In genomic region chr20:38935285-38935684, GRCh38 we compare ENCODE assay signal across 1 cellular context.
TF ChIP-seq lines count a peak whose summit lies in the region.

No MANE protein-coding gene starts in this region.

TF ChIP-seq in endothelial cell of umbilical vein, 7 proteins besides CTCF, POLR2A, EP300 and RAD21 (continued from another document):
- TF ChIP-seq MAX (IDR thresholded peaks at IDR 0.05; ENCODE audit: insufficient read depth, insufficient read length), result no peak
- TF ChIP-seq EZH2 (IDR thresholded peaks at IDR 0.05; ENCODE audit: borderline replicate concordance, low read depth, low read length, severe bottlenecking), result no peak
TF ChIP-seq in endothelial cell of umbilical vein: peak in this region for 0.
